ENCODE assay signal across 2 cellular contexts in genomic region chr17:41782142-41782541, GRCh38.
TF ChIP-seq lines count a peak whose summit lies in the region.

No MANE protein-coding gene starts in this region.

TF ChIP-seq in HCT116, 20 proteins besides CTCF, POLR2A, EP300 and RAD21:
- no peak for TF ChIP-seq ZBTB33 (IDR thresholded peaks at IDR 0.05; ENCODE audit: extremely low read depth, insufficient replicate concordance, low read length)
- TF ChIP-seq TCF7L2 (IDR thresholded peaks at IDR 0.05; ENCODE audit: borderline replicate concordance, extremely low read depth, insufficient read depth, insufficient read length), result no peak
- TF ChIP-seq ZNF274 (IDR thresholded peaks at IDR 0.05; ENCODE audit: low read depth, low read length), result no peak
- TF ChIP-seq YY1 (IDR thresholded peaks at IDR 0.05; ENCODE audit: extremely low read depth, insufficient replicate concordance, low read depth, low read length), result no peak
- TF ChIP-seq ZFX (IDR thresholded peaks at IDR 0.05), result no peak
- no peak for TF ChIP-seq JUND (IDR thresholded peaks at IDR 0.05)
- TF ChIP-seq ELF1 (IDR thresholded peaks at IDR 0.05; ENCODE audit: borderline replicate concordance, low read depth), result no peak
- no peak for TF ChIP-seq CEBPB (IDR thresholded peaks at IDR 0.05; ENCODE audit: low read depth)
- TF ChIP-seq FOSL1 (IDR thresholded peaks at IDR 0.05; ENCODE audit: low read depth), result no peak
- TF ChIP-seq EZH2 (IDR thresholded peaks at IDR 0.05), result no peak
- no peak for TF ChIP-seq MAX (IDR thresholded peaks at IDR 0.05)
- no peak for TF ChIP-seq SRF (IDR thresholded peaks at IDR 0.05; ENCODE audit: low read depth)

TF ChIP-seq in H1, 55 proteins besides CTCF, POLR2A, EP300 and RAD21:
- TF ChIP-seq MAX (IDR thresholded peaks at IDR 0.05) (no peak), MAFK (IDR thresholded peaks at IDR 0.05; ENCODE audit: low read depth, low read length) (no peak), CHD7 (IDR thresholded peaks at IDR 0.05; ENCODE audit: insufficient replicate concordance, low read length) (no peak), POLR2AphosphoS5 (IDR thresholded peaks at IDR 0.05; ENCODE audit: low read depth, low read length) (no peak), SUZ12 (IDR thresholded peaks at IDR 0.05; ENCODE audit: low read length) (no peak), SP1 (IDR thresholded peaks at IDR 0.05; ENCODE audit: low read depth, low read length) (no peak), NANOG (IDR thresholded peaks at IDR 0.05; ENCODE audit: insufficient read depth, low read depth, low read length, poor library complexity, severe bottlenecking) (no peak), PHF8 (conservative IDR thresholded peaks at IDR 0.05; ENCODE audit: low read depth, low read length) (no peak), SIX5 (IDR thresholded peaks at IDR 0.05; ENCODE audit: low read depth, low read length) (no peak), USF2 (IDR thresholded peaks at IDR 0.05; ENCODE audit: low read length) (no peak), SP4 (IDR thresholded peaks at IDR 0.05; ENCODE audit: low read length) (no peak), RBBP5 (IDR thresholded peaks at IDR 0.05; ENCODE audit: borderline replicate concordance, low read depth, low read length) (no peak)
